Comparison of ENCODE assay signal across 15 cellular contexts in genomic region chr21:41247561-41247968, GRCh38.
DNase-seq lines count a peak whose midpoint lies in the region; ATAC-seq, FAIRE-seq and TF ChIP-seq lines count a peak whose summit lies in the region.
"Had no signal": no experiment of that assay in that cellular context is flagged by ENCODE, and none has a peak within 500 bp of the region (broad histone marks: within the 10 kb centered on the region; RNA-seq: fewer than 3 reads in every experiment).

No MANE protein-coding gene starts in this region.

- H2AFZ ChIP-seq in fibroblast of lung (ENCODE audit: low read length), result no peak overlapping the region

- no peak overlapping the region for H3K9ac ChIP-seq in fibroblast of lung (ENCODE audit: insufficient read depth, low read length)

- no peaks in the 10 kb centered on the region for H3K9me3 Mint-ChIP-seq in activated naive CD8-positive, alpha-beta T cell treated with anti-CD3 and anti-CD28 coated beads, Interleukin-2, amount 50 U/mL, for 24 hours

- no peak overlapping the region for H3K4me3 Mint-ChIP-seq in activated naive CD8-positive, alpha-beta T cell treated with anti-CD3 and anti-CD28 coated beads, Interleukin-2, amount 50 U/mL, for 24 hours

- no peaks in the 10 kb centered on the region for H3K27me3 ChIP-seq in fibroblast of lung (ENCODE audit: control insufficient read depth, insufficient read depth, low read length)
- H3K27me3 ChIP-seq in pancreas, result no peaks in the 10 kb centered on the region

- ATAC-seq in pancreas, result peak; percentile 84 to 96 (median 91)
- ATAC-seq in HG03442 (IDR thresholded peaks at IDR 0.05; ENCODE audit: unreplicated experiment), result no peak
- no peak for ATAC-seq in activated naive CD8-positive, alpha-beta T cell treated with anti-CD3 and anti-CD28 coated beads, Interleukin-2, amount 50 U/mL, for 24 hours

- TF ChIP-seq CTCF in 22Rv1 (IDR thresholded peaks at IDR 0.05) (no peak), fibroblast of lung (conservative IDR thresholded peaks at IDR 0.05 in 1 of 2, IDR thresholded peaks at IDR 0.05 in 1 of 2; ENCODE audit: low read depth in 1 of 2, low read length in 2 of 2) (no peak), pancreas (IDR thresholded peaks at IDR 0.05) (no peak)

- H3K9me3 ChIP-seq in fibroblast of lung (ENCODE audit: control insufficient read depth, insufficient read depth, low read depth, low read length) (no peaks in the 10 kb centered on the region), pancreas (no peaks in the 10 kb centered on the region)

- 25 to 45% methylated on average over 25 of the region's 25 CpGs for WGBS in pancreas, 2 donors

- intact Hi-C loops in pancreas (cut with DNase I), result no loop called here

- H3K4me2 ChIP-seq in fibroblast of lung (ENCODE audit: extremely low read depth, insufficient read depth, low read length), result no peak overlapping the region

- no peaks in the 10 kb centered on the region for H4K20me1 ChIP-seq in fibroblast of lung (ENCODE audit: control insufficient read depth, extremely low read depth, insufficient read depth, low read length)

- H3K36me3 Mint-ChIP-seq in activated naive CD8-positive, alpha-beta T cell treated with anti-CD3 and anti-CD28 coated beads, Interleukin-2, amount 50 U/mL, for 24 hours (ENCODE audit: low read depth), result no peaks in the 10 kb centered on the region

- no peaks in the 10 kb centered on the region for H3K4me1 ChIP-seq in fibroblast of lung (ENCODE audit: control insufficient read depth, extremely low read depth, insufficient read depth, low read length)
- H3K4me1 ChIP-seq in pancreas, result peaks cover 0 to 30% (median 20%) of the 10 kb centered on the region in 3 donors

- H3K27ac ChIP-seq in 22Rv1, result peak overlapping the region; percentile 65
- no peak overlapping the region for H3K27ac ChIP-seq in fibroblast of lung (ENCODE audit: insufficient read depth, low read length)
- H3K27ac ChIP-seq in pancreas, result peak overlapping the region; percentile 35 to 96 (median 76)

- H3K4me3 ChIP-seq in fibroblast of lung (replicated peaks in 1 of 4; ENCODE audit: control extremely low read depth in 1 of 4, insufficient read depth in 1 of 4, low read depth in 3 of 4, low read length in 4 of 4) (no peak overlapping the region), pancreas (no peak overlapping the region)
- H3K4me3 ChIP-seq: skin epidermis had no signal

- H3K79me2 ChIP-seq in fibroblast of lung (ENCODE audit: control insufficient read depth, insufficient read depth, low read length), result no peaks in the 10 kb centered on the region

- no peaks in the 10 kb centered on the region for H3K4me1 Mint-ChIP-seq in activated naive CD8-positive, alpha-beta T cell treated with anti-CD3 and anti-CD28 coated beads, Interleukin-2, amount 50 U/mL, for 24 hours

- FAIRE-seq in pancreas (lab: Jason Lieb, UNC), result no peak
- FAIRE-seq: endometrium, GM12891, H54, urothelium cell line had no signal

- H3K27ac Mint-ChIP-seq in activated naive CD8-positive, alpha-beta T cell treated with anti-CD3 and anti-CD28 coated beads, Interleukin-2, amount 50 U/mL, for 24 hours, result no peak overlapping the region

- H3K36me3 ChIP-seq in fibroblast of lung (ENCODE audit: control insufficient read depth, insufficient read depth, low read length), result no peaks in the 10 kb centered on the region
- H3K36me3 ChIP-seq in pancreas, result peaks cover 0 to 16% (median 0%) of the 10 kb centered on the region in 3 donors

- H3K27me3 Mint-ChIP-seq in activated naive CD8-positive, alpha-beta T cell treated with anti-CD3 and anti-CD28 coated beads, Interleukin-2, amount 50 U/mL, for 24 hours, result no peaks in the 10 kb centered on the region

- DNase-seq in NCI-H2196 treated with DMSO at 0.1 percent for 48 hours (lab: John Stamatoyannopoulos, UW; ENCODE audit: unreplicated experiment) (peak; percentile 86), fibroblast of lung (ENCODE audit: low read depth in 2 of 2) (peak; percentile 79 to 98), pancreas (peak; percentile 39 to 89 (median 82)), KG1 (lab: John Stamatoyannopoulos, UW) (no peak)
- no peak for DNase-seq in activated CD4-positive, alpha-beta T cell treated with anti-CD3 and anti-CD28 coated beads for 4 hours
- DNase-seq in activated naive CD8-positive, alpha-beta T cell treated with anti-CD3 and anti-CD28 coated beads, Interleukin-2, amount 50 U/mL, for 24 hours, result no peak
- DNase-seq: activated T-cell treated with anti-CD3 and anti-CD28 coated beads for 4 hours, NCI-H1417 treated with DMSO at 0.1 percent for 48 hours had no signal

Comparison
In these comparisons a context has a peak if more than half of its experiments do, and no peak if none do; other contexts are left out.
1. DNase-seq: peak in NCI-H2196 treated with DMSO at 0.1 percent for 48 hours (single experiment), fibroblast of lung (2 of 2) and pancreas (6 of 6); none in KG1 (single experiment), activated CD4-positive, alpha-beta T cell treated with anti-CD3 and anti-CD28 coated beads for 4 hours (0 of 2) and activated naive CD8-positive, alpha-beta T cell treated with anti-CD3 and anti-CD28 coated beads, Interleukin-2, amount 50 U/mL, for 24 hours (single experiment).
2. ATAC-seq: peak in pancreas (4 of 4); none in HG03442 (single experiment) and activated naive CD8-positive, alpha-beta T cell treated with anti-CD3 and anti-CD28 coated beads, Interleukin-2, amount 50 U/mL, for 24 hours (single experiment).